9 cellular contexts compared by ENCODE assay signal in the genomic region with DNA sequence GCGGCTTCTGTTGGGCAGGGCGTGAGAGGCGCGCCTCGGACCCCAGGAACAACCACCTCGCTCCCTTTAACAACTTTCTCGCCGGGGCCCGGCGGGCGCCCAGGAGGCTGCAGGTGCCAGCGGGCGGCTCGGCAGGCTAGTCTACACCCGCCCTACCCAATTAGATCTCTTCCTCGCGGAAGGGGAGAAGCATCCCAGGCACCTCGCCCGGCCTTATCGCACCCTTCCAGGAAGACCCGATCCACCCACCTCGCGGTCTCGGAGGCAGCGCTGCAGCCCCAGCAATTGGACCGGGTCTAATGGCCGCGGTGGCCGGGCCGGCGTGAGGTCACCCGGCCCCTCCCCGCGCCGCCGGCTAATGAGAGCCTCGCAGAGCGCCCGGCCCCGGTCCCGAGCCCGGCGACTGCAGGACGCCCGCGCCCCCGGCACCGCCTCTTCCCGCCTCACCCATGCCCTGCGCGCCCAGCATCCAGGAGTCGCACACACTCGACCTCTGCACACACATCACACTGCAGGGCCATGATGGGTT. TPM values are rescaled to one million over a fixed set of nuclear protein-coding genes. Genes with fewer than 3 reads are reported as not detected.
A peak's percentile ranks its signal among the peaks of the same experiment; 100 is the strongest.
DNase-seq lines count a peak whose midpoint lies in the region; FAIRE-seq and TF ChIP-seq lines count a peak whose summit lies in the region.
"Had no signal": no experiment of that assay in that cellular context is flagged by ENCODE, and none has a peak within 500 bp of the region (broad histone marks: within the 10 kb centered on the region; RNA-seq: fewer than 3 reads in every experiment).

A gene (minus strand): TSS at position 298 of the 529 bp plus-strand sequence. CDS start 419 bp downstream, outside the sequence.

- peaks cover 31% of the 10 kb centered on the region for H3K4me1 ChIP-seq in HUES64 (ENCODE audit: insufficient read depth, low read length)
- H3K4me1 ChIP-seq in colonic mucosa: peaks cover 6% of the 10 kb centered on the region
- H3K4me1 ChIP-seq in smooth muscle cell (ENCODE audit: low read depth): peaks cover 17% of the 10 kb centered on the region

- H4K20me1 ChIP-seq in smooth muscle cell (ENCODE audit: low read depth): no peaks in the 10 kb centered on the region

- H3K4me3 ChIP-seq in HUES64 (ENCODE audit: low read length) (peak within 1 kb of the TSS; percentile 83), WERI-Rb-1 (ENCODE audit: low read depth, low read length) (peak within 1 kb of the TSS; percentile 52), colonic mucosa (peak within 1 kb of the TSS; percentile 74), smooth muscle cell (peak within 1 kb of the TSS; percentile 57)

- H3K9me3 ChIP-seq in HUES64 (ENCODE audit: insufficient read depth, low read depth, low read length) (no peaks in the 10 kb centered on the region), WERI-Rb-1 (ENCODE audit: severe bottlenecking) (no peaks in the 10 kb centered on the region), colonic mucosa (no peaks in the 10 kb centered on the region), smooth muscle cell (replicated peaks; ENCODE audit: low read depth) (no peaks in the 10 kb centered on the region)

- H3K27ac ChIP-seq in HUES64 (ENCODE audit: low read depth, low read length) (peak within 1 kb of the TSS; percentile 72; the same call in 1 of the 2 replicates), WERI-Rb-1 (no peak within 1 kb of the TSS), colonic mucosa (peak within 1 kb of the TSS; percentile 12), smooth muscle cell (ENCODE audit: low read depth) (no peak within 1 kb of the TSS)

- no peaks in the 10 kb centered on the region for H3K79me2 ChIP-seq in smooth muscle cell (ENCODE audit: low read depth)

- no peaks in the 10 kb centered on the region for H3K36me3 ChIP-seq in HUES64 (ENCODE audit: insufficient read depth, low read length)
- no peaks in the 10 kb centered on the region for H3K36me3 ChIP-seq in WERI-Rb-1
- no peaks in the 10 kb centered on the region for H3K36me3 ChIP-seq in colonic mucosa
- no peaks in the 10 kb centered on the region for H3K36me3 ChIP-seq in smooth muscle cell (ENCODE audit: low read depth)

- under 1% methylated on average over 53 of the region's 53 CpGs for WGBS in HUES64
- WGBS in smooth muscle cell (ENCODE audit: low lambda C conversion rate): under 1% methylated on average over 47 of the region's 53 CpGs

- peaks cover 14% of the 10 kb centered on the region; the same call in 1 of the 2 replicates for H3K27me3 ChIP-seq in HUES64 (ENCODE audit: insufficient read depth, low read length)
- H3K27me3 ChIP-seq in WERI-Rb-1 (ENCODE audit: insufficient read depth, low read depth, severe bottlenecking): peaks cover 16% of the 10 kb centered on the region
- no peaks in the 10 kb centered on the region for H3K27me3 ChIP-seq in colonic mucosa
- H3K27me3 ChIP-seq in smooth muscle cell (ENCODE audit: low read depth): peaks cover 31% of the 10 kb centered on the region

- no peaks in the 10 kb centered on the region for H3F3A ChIP-seq in smooth muscle cell (ENCODE audit: low read depth)

- TF ChIP-seq CTCF in WERI-Rb-1 (IDR thresholded peaks at IDR 0.05; ENCODE audit: low read depth, low read length) (no peak), colonic mucosa (IDR thresholded peaks at IDR 0.05) (no peak), smooth muscle cell (IDR thresholded peaks at IDR 0.05; ENCODE audit: borderline replicate concordance, insufficient read depth, poor library complexity, severe bottlenecking) (no peak)

- FAIRE-seq in urothelium cell line (lab: Jason Lieb, UNC): no peak

- intact Hi-C loops in colonic mucosa (cut with DNase I): no loop called here

- peak; percentile 37 for DNase-seq in NCI-H1436 (lab: John Stamatoyannopoulos, UW)
- DNase-seq in NCI-H1436 treated with DMSO at 0.1 percent for 48 hours (lab: John Stamatoyannopoulos, UW): no peak
- DNase-seq in WERI-Rb-1: peak; percentile 34
- DNase-seq in colonic mucosa: peak; percentile 73
- peak; percentile 83 for DNase-seq in kidney tubule cell (ENCODE audit: low spot score)
- no peak for DNase-seq in smooth muscle cell (lab: John Stamatoyannopoulos, UW; ENCODE audit: unreplicated experiment)
- no peak for DNase-seq in urothelium cell line (ENCODE audit: low spot score)
- DNase-seq: DND-41 had no signal

- peak within 1 kb of the TSS; percentile 45 for H2AFZ ChIP-seq in smooth muscle cell (ENCODE audit: low read depth)

- H3K9ac ChIP-seq in HUES64 (ENCODE audit: low read depth, low read length) (peak within 1 kb of the TSS; percentile 64), colonic mucosa (ENCODE audit: low read depth in 2 of 2, low read length in 2 of 2) (peak within 1 kb of the TSS; percentile 59 to 84), smooth muscle cell (ENCODE audit: low read depth) (no peak within 1 kb of the TSS)

- peak within 1 kb of the TSS; percentile 95 for H3K4me2 ChIP-seq in smooth muscle cell

RNA-seq across cellular contexts. Expression of the gene that starts here (rescaled TPM):
- polyA plus RNA-seq in HUES64 (2013, experiment 1 of 2): 64.3 TPM
- 76.1 TPM for polyA plus RNA-seq in HUES64 (2013, experiment 2 of 2)
- total RNA-seq in colonic mucosa (10 to 100 TPM in 1 of 2 donors, 1 to 10 TPM in 1; 3.8 to 13.2 TPM), smooth muscle cell (2.5 and 5.2 TPM in 2 replicates)
- 0.90 and 5.0 TPM in 2 replicates for polyA plus RNA-seq in smooth muscle cell

Comparison
In these comparisons a context has a peak if more than half of its experiments do, and no peak if none do; other contexts are left out.
1. DNase-seq: peak in NCI-H1436 (single experiment), WERI-Rb-1 (single experiment), colonic mucosa (single experiment) and kidney tubule cell (single experiment); none in NCI-H1436 treated with DMSO at 0.1 percent for 48 hours (single experiment), smooth muscle cell (single experiment) and urothelium cell line (single experiment).
2. H3K27ac ChIP-seq: peak in HUES64 (single experiment) and colonic mucosa (single experiment); none in WERI-Rb-1 (single experiment) and smooth muscle cell (single experiment).
3. Peak in every context shown above with its lines, with median percentiles within 50 percentile points of each other: H3K4me3 ChIP-seq.